Comparison of ENCODE assay signal across 7 cellular contexts in the genomic region with DNA sequence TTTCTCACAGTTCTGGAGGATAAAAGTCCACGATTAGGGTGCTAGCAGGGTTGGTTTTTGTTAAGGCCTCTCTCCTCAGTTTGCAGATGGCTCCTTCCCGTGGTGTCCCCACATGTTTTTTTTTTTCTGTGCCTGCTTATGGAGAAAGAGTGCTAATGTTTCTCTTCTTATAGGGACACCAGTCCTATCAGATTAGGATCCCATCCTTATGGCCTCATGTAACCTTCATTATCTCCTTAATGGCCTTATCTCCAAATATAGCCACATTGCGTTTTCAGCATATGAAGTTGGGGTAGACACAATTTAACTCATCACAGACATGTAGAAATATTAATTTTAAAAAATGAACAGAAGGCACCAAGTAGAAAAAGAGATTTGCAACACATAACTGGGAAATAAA.
"Had no signal": no experiment of that assay in that cellular context is flagged by ENCODE, and none has a peak within 500 bp of the region (broad histone marks: within the 10 kb centered on the region; RNA-seq: fewer than 3 reads in every experiment).

No MANE protein-coding gene starts in this region.

- ATAC-seq: HCT116, K562 had no signal

- DNase-seq: GM23248, GOT3, H7, IMR-90, KG1 had no signal
